ENCODE assay signal across 7 cellular contexts in the genomic region with DNA sequence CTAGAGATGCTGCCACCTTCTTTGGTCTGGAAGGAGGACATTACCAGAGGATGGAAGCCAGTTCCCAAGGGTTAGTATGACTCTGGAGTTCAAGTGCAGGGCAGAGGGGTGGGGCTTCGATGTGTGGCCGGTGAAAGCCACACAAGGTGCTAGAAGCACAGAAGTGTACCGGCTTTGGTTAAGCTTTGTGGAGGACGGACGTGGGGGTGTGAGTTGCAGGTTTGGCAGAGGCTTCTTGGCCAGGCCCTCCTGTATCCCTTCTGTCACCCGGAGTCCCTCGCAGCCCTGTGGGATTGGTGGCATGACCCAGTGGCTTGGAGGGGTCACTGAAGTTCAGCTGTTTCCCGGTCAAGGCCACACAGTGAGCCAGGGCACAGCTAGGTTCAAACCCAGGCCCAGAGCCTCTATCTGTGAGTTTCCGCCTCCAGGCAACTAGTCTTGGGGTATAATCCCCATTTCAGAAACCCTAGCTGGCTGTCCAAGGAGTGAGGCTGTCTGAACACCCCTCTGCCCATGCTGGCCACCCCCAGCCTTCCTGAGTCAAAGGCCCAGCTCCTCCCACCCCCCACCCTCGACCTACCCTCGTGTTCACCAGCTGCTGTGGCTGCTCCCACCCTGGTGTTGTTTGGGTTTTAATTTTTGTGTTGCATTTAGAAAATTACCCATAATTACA. TPM values are rescaled to one million over a fixed set of nuclear protein-coding genes. Genes with fewer than 3 reads are reported as not detected.
DNase-seq lines count a peak whose midpoint lies in the region; ATAC-seq and TF ChIP-seq lines count a peak whose summit lies in the region.

No MANE protein-coding gene starts in this region.

- DNase-seq in GM13976 (ENCODE audit: low spot score) (peak; percentile 67), NCI-H82 treated with DMSO at 0.1 percent for 48 hours (lab: John Stamatoyannopoulos, UW; ENCODE audit: unreplicated experiment) (peak; percentile 11), esophagus muscularis mucosa (ENCODE audit: extremely low spot score) (no peak), gastrocnemius medialis (no peak), Karpas-422 (no peak)

- 43% methylated on average over 8 of the region's 11 CpGs for WGBS in esophagus muscularis mucosa

- H2AFZ ChIP-seq in Karpas-422 (ENCODE audit: low read length): no peak overlapping the region

- peaks cover 47 to 60% (median 54%) of the 10 kb centered on the region in 4 donors for H3K4me1 ChIP-seq in esophagus muscularis mucosa
- peaks cover 18 to 32% of the 10 kb centered on the region in 2 donors for H3K4me1 ChIP-seq in gastrocnemius medialis
- peaks cover 26% of the 10 kb centered on the region for H3K4me1 ChIP-seq in Karpas-422 (ENCODE audit: low read length)

- no peaks in the 10 kb centered on the region for H3K9me2 ChIP-seq in Karpas-422 (replicated peaks; ENCODE audit: insufficient read depth, low read length)

- TF ChIP-seq EP300 in esophagus muscularis mucosa (IDR thresholded peaks at IDR 0.05): no peak

- H3K9me3 ChIP-seq in esophagus muscularis mucosa (no peaks in the 10 kb centered on the region), gastrocnemius medialis (no peaks in the 10 kb centered on the region), Karpas-422 (ENCODE audit: low read length) (no peaks in the 10 kb centered on the region)

- no peak overlapping the region for H3K4me2 ChIP-seq in Karpas-422 (ENCODE audit: low read depth, low read length, poor library complexity, severe bottlenecking)

- TF ChIP-seq POLR2A in esophagus muscularis mucosa (IDR thresholded peaks at IDR 0.05; ENCODE audit: low read depth) (no peak), gastrocnemius medialis (IDR thresholded peaks at IDR 0.05) (no peak)

- no peaks in the 10 kb centered on the region for H3K36me3 ChIP-seq in esophagus muscularis mucosa
- no peaks in the 10 kb centered on the region for H3K36me3 ChIP-seq in gastrocnemius medialis
- H3K36me3 ChIP-seq in Karpas-422 (ENCODE audit: insufficient read depth, low read length): no peaks in the 10 kb centered on the region

- no peaks in the 10 kb centered on the region; the same call in 1 of the 2 replicates for H4K20me1 ChIP-seq in Karpas-422 (ENCODE audit: insufficient read depth, low read depth, low read length)

- H3K4me3 ChIP-seq in esophagus muscularis mucosa (peak overlapping the region; percentile 32 to 53 (median 39)), gastrocnemius medialis (peak overlapping the region; percentile 24 to 35 (median 29)), Karpas-422 (ENCODE audit: low read length) (no peak overlapping the region)

- no peak overlapping the region for H3K9ac ChIP-seq in Karpas-422 (ENCODE audit: low read length)

- H3K27ac ChIP-seq in esophagus muscularis mucosa (replicated peaks in 1 of 4) (peak overlapping the region; percentile 86 to 88 (median 88)), gastrocnemius medialis (peak overlapping the region; percentile 83 to 92 (median 84)), Karpas-422 (ENCODE audit: low read length) (no peak overlapping the region)

- H3K79me2 ChIP-seq in Karpas-422 (ENCODE audit: low read length): no peaks in the 10 kb centered on the region

- ATAC-seq in gastrocnemius medialis (no peak), GM19023 (IDR thresholded peaks at IDR 0.05; ENCODE audit: unreplicated experiment) (no peak), HG03175 (IDR thresholded peaks at IDR 0.05; ENCODE audit: unreplicated experiment) (no peak)

- H3K27me3 ChIP-seq in esophagus muscularis mucosa: no peaks in the 10 kb centered on the region
- H3K27me3 ChIP-seq in gastrocnemius medialis: peaks cover 20 to 26% (median 21%) of the 10 kb centered on the region in 3 donors
- H3K27me3 ChIP-seq in Karpas-422 (ENCODE audit: low read length): no peaks in the 10 kb centered on the region; the same call in 1 of the 2 replicates

- in situ Hi-C loops in GM13976 (cut with MboI; ENCODE audit: low sequenced_read_pairs, unreplicated experiment): no loop called here
- in situ Hi-C loops in gastrocnemius medialis (cut with MboI; ENCODE audit: low sequenced_read_pairs in 4 of 4): loop anchor here in 2 of 4 donors (25.0 kb wide), 1 partner anchor 152 kb away; a partner anchor contains a TSS

- TF ChIP-seq CTCF in GM13976 (IDR thresholded peaks at IDR 0.05; ENCODE audit: borderline replicate concordance, control extremely low read depth, extremely low read depth, insufficient read depth, missing control alignments): no peak
- TF ChIP-seq CTCF in esophagus muscularis mucosa (IDR thresholded peaks at IDR 0.05): no peak
- no peak for TF ChIP-seq CTCF in gastrocnemius medialis (IDR thresholded peaks at IDR 0.05 in 4 of 5, conservative IDR thresholded peaks at IDR 0.05 in 1 of 5)

- intact Hi-C loops in esophagus muscularis mucosa (cut with DNase I) (loop anchor here (5.0 kb wide), 1 partner anchor 137 kb away; no protein-coding TSS in a partner anchor), gastrocnemius medialis (cut with DNase I; ENCODE audit: low total_unique reads) (loop anchor here (5.0 to 10.0 kb wide), 2 partner anchors 137 to 210 kb away; a partner anchor contains a TSS)

RNA-seq across cellular contexts. Expression of a gene that starts 4.6 kb away (rescaled TPM):
- total RNA-seq in esophagus muscularis mucosa: 100 to 1,000 TPM in 1 of 4 donors, 10 to 100 TPM in 3; 53.2 to 109 (median 77.8) TPM
- 10 to 100 TPM; 24.7 to 65.2 (median 44.1) TPM for total RNA-seq in gastrocnemius medialis
- total RNA-seq in Karpas-422 (2014; rRNA removed; shearing (Covaris generic); ENCODE audit: low replicate concordance): 22.5 and 73.2 TPM in 2 replicates

RNA-seq across cellular contexts. Expression of a gene that starts 17.2 kb away (rescaled TPM):
- total RNA-seq in esophagus muscularis mucosa: 10 to 100 TPM in 1 of 4 donors, 1 to 10 TPM in 3; 5.8 to 20.4 (median 7.0) TPM
- 1 to 10 TPM in 3 of 4 donors, under 1 TPM in 1; 0.34 to 4.2 (median 2.3) TPM for total RNA-seq in gastrocnemius medialis
- total RNA-seq in Karpas-422 (2014; rRNA removed; shearing (Covaris generic); ENCODE audit: low replicate concordance): 1.6 and 2.2 TPM in 2 replicates

RNA-seq across cellular contexts. Expression of a gene that starts 23.3 kb away (rescaled TPM):
- total RNA-seq in esophagus muscularis mucosa (10 to 100 TPM; 15.8 to 38.9 (median 26.2) TPM), gastrocnemius medialis (10 to 100 TPM in 1 of 4 donors, 1 to 10 TPM in 3; 5.1 to 29.1 (median 7.8) TPM)
- 4.1 and 10.0 TPM in 2 replicates for total RNA-seq in Karpas-422 (2014; rRNA removed; shearing (Covaris generic); ENCODE audit: low replicate concordance)

RNA-seq across cellular contexts. Expression of a gene that starts 28.7 kb away (rescaled TPM):
- total RNA-seq in esophagus muscularis mucosa: 1 to 10 TPM; 1.6 to 5.6 (median 3.8) TPM
- total RNA-seq in gastrocnemius medialis: 1 to 10 TPM in 2 of 4 donors, not detected in 2; 1.4 to 2.7 TPM
- total RNA-seq in Karpas-422 (2014; rRNA removed; shearing (Covaris generic); ENCODE audit: low replicate concordance): 0.97 TPM in 1 of 2 replicates, not detected in the other

Comparison
In these comparisons a context has a peak if more than half of its experiments do, and no peak if none do; other contexts are left out.
1. DNase-seq: peak in GM13976 (single experiment) and NCI-H82 treated with DMSO at 0.1 percent for 48 hours (single experiment); none in esophagus muscularis mucosa (single experiment), gastrocnemius medialis (0 of 2) and Karpas-422 (single experiment).